Comparison of ENCODE assay signal across 19 cellular contexts in the genomic region with DNA sequence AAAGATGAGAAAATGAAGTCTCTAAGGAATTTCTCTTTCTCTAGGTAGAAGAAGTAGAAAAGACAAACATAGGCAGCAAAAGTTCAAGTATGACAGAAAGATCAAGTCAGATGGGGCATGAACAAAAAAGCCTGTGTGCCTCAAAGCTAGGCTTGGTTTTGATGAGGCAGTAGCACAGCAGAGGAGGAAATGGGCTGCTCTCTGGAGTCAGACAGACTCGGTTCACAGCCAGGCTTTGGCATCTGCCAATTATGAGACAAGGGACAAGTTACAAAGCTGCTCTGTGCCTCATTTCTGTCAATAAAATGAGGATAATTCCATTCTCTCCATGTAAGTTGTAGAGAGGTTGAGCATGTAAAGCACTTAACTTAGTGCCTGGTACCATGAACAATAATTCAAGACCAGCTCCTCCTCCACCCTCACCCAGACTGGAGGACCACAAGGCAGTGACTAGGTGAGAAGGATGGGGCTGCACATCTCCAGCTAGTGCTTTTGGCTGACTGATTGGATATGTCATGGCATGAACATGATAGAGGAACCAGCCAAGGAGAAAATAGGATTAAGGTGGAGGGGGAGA.
DNase-seq lines count a peak whose midpoint lies in the region; ATAC-seq, FAIRE-seq and TF ChIP-seq lines count a peak whose summit lies in the region.
"Had no signal": no experiment of that assay in that cellular context is flagged by ENCODE, and none has a peak within 500 bp of the region (broad histone marks: within the 10 kb centered on the region; RNA-seq: fewer than 3 reads in every experiment).

No MANE protein-coding gene starts in this region.

- no peaks in the 10 kb centered on the region for H3K9me3 ChIP-seq in CD4-positive, alpha-beta T cell (ENCODE audit: control insufficient read depth, low read length)
- H3K9me3 ChIP-seq: Caco-2 had no signal

- POLR2A ChIA-PET in CD4-positive, alpha-beta T cell (lab: Charles Lee) = no interaction called here

- TF ChIP-seq CTCF in CD4-positive, alpha-beta T cell (IDR thresholded peaks at IDR 0.05) = no peak
- TF ChIP-seq CTCF in brain microvascular endothelial cell (IDR thresholded peaks at IDR 0.05; ENCODE audit: low read depth, low read length, missing control alignments) = no peak

- FAIRE-seq in GM12891 (lab: Jason Lieb, UNC) = peak; percentile 26
- FAIRE-seq: GM12892 had no signal

- no peak overlapping the region for H3K4me3 ChIP-seq in brain microvascular endothelial cell (ENCODE audit: low read depth, low read length)
- H3K4me3 ChIP-seq: GM23338 had no signal

- H3K9me3 Mint-ChIP-seq in CD4-positive, alpha-beta T cell = no peaks in the 10 kb centered on the region
- H3K9me3 Mint-ChIP-seq: GM23338 had no signal

- peaks cover 6% of the 10 kb centered on the region for H3K4me1 Mint-ChIP-seq in CD4-positive, alpha-beta T cell (ENCODE audit: low read depth)
- H3K4me1 Mint-ChIP-seq: GM23338 had no signal

- no peaks in the 10 kb centered on the region for H3K27me3 ChIP-seq in CD4-positive, alpha-beta T cell (ENCODE audit: control insufficient read depth, insufficient read depth, low read length)
- H3K27me3 ChIP-seq in brain microvascular endothelial cell (replicated peaks) = no peaks in the 10 kb centered on the region

- CTCF ChIA-PET in CD4-positive, alpha-beta T cell (lab: Charles Lee) = no interaction called here

- DNase-seq in CD4-positive, alpha-beta T cell = peak in 1 of 10 experiments; percentile 8
- no peak for DNase-seq in GM12891 (ENCODE audit: insufficient read length, low spot score)
- peak; percentile 78 for DNase-seq in globus pallidus (ENCODE audit: low spot score)
- peak; percentile 37 for DNase-seq in putamen (ENCODE audit: low spot score)
- DNase-seq in brain microvascular endothelial cell = no peak
- DNase-seq: Caco-2; CD4-positive, CD25-positive, alpha-beta regulatory T cell; DMS 273 treated with DMSO at 0.1 percent for 48 hours; DND-41; HCEC 1CT; KG1; NCI-H1092; NCI-H1436; NCI-H1930; NCI-H69 had no signal

- intact Hi-C loops in CD4-positive, alpha-beta T cell (cut with DNase I, micrococcal nuclease) = no loop called here

- H3K4me3 Mint-ChIP-seq in CD4-positive, alpha-beta T cell = no peak overlapping the region
- H3K4me3 Mint-ChIP-seq: CD4-positive, CD25-positive, alpha-beta regulatory T cell; GM23338 had no signal

- no peak overlapping the region for H3K27ac ChIP-seq in CD4-positive, alpha-beta T cell (ENCODE audit: low read depth, low read length)
- no peak overlapping the region for H3K27ac ChIP-seq in brain microvascular endothelial cell

- TF ChIP-seq POLR2A in GM12891 (IDR thresholded peaks at IDR 0.05; ENCODE audit: low read depth, low read length) = no peak

- H3K27ac Mint-ChIP-seq in CD4-positive, alpha-beta T cell = peak overlapping the region; percentile 10
- H3K27ac Mint-ChIP-seq: CD4-positive, CD25-positive, alpha-beta regulatory T cell; GM23338 had no signal

- H3K36me3 ChIP-seq in brain microvascular endothelial cell (replicated peaks) = no peaks in the 10 kb centered on the region

- peak; percentile 60 for ATAC-seq in CD4-positive, alpha-beta T cell (ENCODE audit: poor library complexity)
- ATAC-seq in GM21515 (IDR thresholded peaks at IDR 0.05; ENCODE audit: unreplicated experiment) = no peak
- ATAC-seq in HG02759 (IDR thresholded peaks at IDR 0.05; ENCODE audit: unreplicated experiment) = no peak
- ATAC-seq: GM23338 had no signal

- H3K27me3 Mint-ChIP-seq in CD4-positive, alpha-beta T cell = no peaks in the 10 kb centered on the region

- in situ Hi-C loops in brain microvascular endothelial cell (cut with HindIII; ENCODE audit: low pct_ligation_motif_present, low sequenced_read_pairs) = no loop called here

- no peaks in the 10 kb centered on the region for H3K36me3 Mint-ChIP-seq in CD4-positive, alpha-beta T cell (ENCODE audit: low read depth)
- H3K36me3 Mint-ChIP-seq: CD4-positive, CD25-positive, alpha-beta regulatory T cell had no signal

TF ChIP-seq in GM12891, 5 proteins besides CTCF, POLR2A, EP300 and RAD21:
- TF ChIP-seq POLR2AphosphoS5 (IDR thresholded peaks at IDR 0.05; ENCODE audit: low read depth, low read length) (no peak), PAX5 (IDR thresholded peaks at IDR 0.05; ENCODE audit: insufficient read depth, low read length, severe bottlenecking) (no peak), SPI1 (IDR thresholded peaks at IDR 0.05; ENCODE audit: low read depth, low read length) (no peak), TAF1 (IDR thresholded peaks at IDR 0.05; ENCODE audit: low read depth, low read length) (no peak), POU2F2 (IDR thresholded peaks at IDR 0.05; ENCODE audit: low read depth, low read length) (no peak)

Comparison
In these comparisons a context has a peak if more than half of its experiments do, and no peak if none do; other contexts are left out.
1. DNase-seq: peak in globus pallidus (single experiment) and putamen (single experiment); none in GM12891 (single experiment) and brain microvascular endothelial cell (single experiment).